In the genomic region with DNA sequence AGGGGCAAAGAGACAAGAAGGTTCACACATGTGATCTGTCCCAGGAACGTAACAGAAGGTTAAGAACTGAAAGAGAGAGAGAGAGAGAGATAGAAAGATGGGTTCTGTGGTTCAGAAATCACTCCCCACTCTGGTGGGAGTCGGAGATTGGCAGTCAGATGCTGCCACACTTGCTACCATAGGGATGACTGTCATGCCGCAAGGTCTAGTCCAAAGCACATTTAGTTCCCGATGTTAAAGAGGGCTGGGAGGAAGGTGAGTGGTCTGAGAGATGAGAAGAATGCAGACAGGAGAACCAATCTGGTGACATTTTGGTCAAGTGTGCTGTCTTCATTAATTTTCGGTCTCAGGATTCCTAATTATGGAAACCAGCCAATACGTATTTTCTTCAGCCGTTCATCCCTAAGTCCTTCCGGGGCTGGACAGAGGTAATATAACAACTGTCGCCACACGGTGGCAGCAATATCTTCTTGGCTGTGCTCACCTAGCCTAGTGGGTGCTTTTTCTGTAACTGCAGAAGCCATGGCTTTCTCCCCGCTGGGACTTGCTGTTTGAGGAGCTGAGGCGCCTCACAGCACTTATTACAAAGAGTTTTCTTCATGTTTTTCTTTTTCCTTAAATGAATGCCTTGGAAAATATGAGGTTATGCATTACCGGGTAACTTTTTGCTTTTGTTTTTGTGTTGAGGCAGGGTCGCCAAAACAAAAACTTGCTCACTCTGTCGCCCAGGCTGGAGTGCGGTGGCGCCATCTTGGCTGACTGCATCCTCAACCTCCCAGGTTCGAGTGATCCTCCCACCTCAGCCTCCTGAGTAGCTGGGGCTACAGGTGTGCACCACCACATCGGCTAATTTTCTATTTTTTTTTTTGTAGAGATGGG, we compare ENCODE assay signal across 1 cellular context.
TF ChIP-seq lines count a peak whose summit lies in the region.

No MANE protein-coding gene starts in this region.

TF ChIP-seq in GM23338, 12 proteins besides CTCF, POLR2A, EP300 and RAD21:
- no peak for TF ChIP-seq NANOG (IDR thresholded peaks at IDR 0.05; ENCODE audit: borderline replicate concordance)
- TF ChIP-seq, protein P1, sequence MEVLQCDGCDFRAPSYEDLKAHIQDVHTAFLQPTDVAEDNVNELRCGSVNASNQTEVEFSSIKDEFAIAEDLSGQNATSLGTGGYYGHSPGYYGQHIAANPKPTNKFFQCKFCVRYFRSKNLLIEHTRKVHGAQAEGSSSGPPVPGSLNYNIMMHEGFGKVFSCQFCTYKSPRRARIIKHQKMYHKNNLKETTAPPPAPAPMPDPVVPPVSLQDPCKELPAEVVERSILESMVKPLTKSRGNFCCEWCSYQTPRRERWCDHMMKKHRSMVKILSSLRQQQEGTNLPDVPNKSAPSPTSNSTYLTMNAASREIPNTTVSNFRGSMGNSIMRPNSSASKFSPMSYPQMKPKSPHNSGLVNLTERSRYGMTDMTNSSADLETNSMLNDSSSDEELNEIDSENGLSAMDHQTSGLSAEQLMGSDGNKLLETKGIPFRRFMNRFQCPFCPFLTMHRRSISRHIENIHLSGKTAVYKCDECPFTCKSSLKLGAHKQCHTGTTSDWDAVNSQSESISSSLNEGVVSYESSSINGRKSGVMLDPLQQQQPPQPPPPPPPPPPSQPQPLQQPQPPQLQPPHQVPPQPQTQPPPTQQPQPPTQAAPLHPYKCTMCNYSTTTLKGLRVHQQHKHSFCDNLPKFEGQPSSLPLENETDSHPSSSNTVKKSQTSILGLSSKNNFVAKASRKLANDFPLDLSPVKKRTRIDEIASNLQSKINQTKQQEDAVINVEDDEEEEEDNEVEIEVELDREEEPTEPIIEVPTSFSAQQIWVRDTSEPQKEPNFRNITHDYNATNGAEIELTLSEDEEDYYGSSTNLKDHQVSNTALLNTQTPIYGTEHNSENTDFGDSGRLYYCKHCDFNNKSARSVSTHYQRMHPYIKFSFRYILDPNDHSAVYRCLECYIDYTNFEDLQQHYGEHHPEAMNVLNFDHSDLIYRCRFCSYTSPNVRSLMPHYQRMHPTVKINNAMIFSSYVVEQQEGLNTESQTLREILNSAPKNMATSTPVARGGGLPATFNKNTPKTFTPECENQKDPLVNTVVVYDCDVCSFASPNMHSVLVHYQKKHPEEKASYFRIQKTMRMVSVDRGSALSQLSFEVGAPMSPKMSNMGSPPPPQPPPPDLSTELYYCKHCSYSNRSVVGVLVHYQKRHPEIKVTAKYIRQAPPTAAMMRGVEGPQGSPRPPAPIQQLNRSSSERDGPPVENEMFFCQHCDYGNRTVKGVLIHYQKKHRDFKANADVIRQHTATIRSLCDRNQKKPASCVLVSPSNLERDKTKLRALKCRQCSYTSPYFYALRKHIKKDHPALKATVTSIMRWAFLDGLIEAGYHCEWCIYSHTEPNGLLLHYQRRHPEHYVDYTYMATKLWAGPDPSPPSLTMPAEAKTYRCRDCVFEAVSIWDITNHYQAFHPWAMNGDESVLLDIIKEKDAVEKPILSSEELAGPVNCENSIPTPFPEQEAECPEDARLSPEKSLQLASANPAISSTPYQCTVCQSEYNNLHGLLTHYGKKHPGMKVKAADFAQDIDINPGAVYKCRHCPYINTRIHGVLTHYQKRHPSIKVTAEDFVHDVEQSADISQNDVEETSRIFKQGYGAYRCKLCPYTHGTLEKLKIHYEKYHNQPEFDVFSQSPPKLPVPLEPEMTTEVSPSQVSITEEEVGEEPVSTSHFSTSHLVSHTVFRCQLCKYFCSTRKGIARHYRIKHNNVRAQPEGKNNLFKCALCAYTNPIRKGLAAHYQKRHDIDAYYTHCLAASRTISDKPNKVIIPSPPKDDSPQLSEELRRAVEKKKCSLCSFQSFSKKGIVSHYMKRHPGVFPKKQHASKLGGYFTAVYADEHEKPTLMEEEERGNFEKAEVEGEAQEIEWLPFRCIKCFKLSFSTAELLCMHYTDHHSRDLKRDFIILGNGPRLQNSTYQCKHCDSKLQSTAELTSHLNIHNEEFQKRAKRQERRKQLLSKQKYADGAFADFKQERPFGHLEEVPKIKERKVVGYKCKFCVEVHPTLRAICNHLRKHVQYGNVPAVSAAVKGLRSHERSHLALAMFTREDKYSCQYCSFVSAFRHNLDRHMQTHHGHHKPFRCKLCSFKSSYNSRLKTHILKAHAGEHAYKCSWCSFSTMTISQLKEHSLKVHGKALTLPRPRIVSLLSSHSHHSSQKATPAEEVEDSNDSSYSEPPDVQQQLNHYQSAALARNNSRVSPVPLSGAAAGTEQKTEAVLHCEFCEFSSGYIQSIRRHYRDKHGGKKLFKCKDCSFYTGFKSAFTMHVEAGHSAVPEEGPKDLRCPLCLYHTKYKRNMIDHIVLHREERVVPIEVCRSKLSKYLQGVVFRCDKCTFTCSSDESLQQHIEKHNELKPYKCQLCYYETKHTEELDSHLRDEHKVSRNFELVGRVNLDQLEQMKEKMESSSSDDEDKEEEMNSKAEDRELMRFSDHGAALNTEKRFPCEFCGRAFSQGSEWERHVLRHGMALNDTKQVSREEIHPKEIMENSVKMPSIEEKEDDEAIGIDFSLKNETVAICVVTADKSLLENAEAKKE (CRISPR knock-in tag; IDR thresholded peaks at IDR 0.05) = 0 out of 2 replicates have a peak, but pooled peaks have one; percentile 20
- 0 out of 2 replicates have a peak, but pooled peaks have one; percentile 3 for TF ChIP-seq ZNF331 (CRISPR knock-in tag; IDR thresholded peaks at IDR 0.05; ENCODE audit: low read depth)
- TF ChIP-seq, protein P2, sequence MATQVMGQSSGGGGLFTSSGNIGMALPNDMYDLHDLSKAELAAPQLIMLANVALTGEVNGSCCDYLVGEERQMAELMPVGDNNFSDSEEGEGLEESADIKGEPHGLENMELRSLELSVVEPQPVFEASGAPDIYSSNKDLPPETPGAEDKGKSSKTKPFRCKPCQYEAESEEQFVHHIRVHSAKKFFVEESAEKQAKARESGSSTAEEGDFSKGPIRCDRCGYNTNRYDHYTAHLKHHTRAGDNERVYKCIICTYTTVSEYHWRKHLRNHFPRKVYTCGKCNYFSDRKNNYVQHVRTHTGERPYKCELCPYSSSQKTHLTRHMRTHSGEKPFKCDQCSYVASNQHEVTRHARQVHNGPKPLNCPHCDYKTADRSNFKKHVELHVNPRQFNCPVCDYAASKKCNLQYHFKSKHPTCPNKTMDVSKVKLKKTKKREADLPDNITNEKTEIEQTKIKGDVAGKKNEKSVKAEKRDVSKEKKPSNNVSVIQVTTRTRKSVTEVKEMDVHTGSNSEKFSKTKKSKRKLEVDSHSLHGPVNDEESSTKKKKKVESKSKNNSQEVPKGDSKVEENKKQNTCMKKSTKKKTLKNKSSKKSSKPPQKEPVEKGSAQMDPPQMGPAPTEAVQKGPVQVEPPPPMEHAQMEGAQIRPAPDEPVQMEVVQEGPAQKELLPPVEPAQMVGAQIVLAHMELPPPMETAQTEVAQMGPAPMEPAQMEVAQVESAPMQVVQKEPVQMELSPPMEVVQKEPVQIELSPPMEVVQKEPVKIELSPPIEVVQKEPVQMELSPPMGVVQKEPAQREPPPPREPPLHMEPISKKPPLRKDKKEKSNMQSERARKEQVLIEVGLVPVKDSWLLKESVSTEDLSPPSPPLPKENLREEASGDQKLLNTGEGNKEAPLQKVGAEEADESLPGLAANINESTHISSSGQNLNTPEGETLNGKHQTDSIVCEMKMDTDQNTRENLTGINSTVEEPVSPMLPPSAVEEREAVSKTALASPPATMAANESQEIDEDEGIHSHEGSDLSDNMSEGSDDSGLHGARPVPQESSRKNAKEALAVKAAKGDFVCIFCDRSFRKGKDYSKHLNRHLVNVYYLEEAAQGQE (IDR thresholded peaks at IDR 0.05; ENCODE audit: unreplicated experiment) = no peak
- 0 out of 2 replicates have a peak, but pooled peaks have one; percentile 34 for TF ChIP-seq ZNF114 (CRISPR knock-in tag; IDR thresholded peaks at IDR 0.05)
